In genomic region chr16:53212899-53213235, GRCh38 we compare ENCODE assay signal across 16 cellular contexts.
DNase-seq lines count a peak whose midpoint lies in the region; ATAC-seq and TF ChIP-seq lines count a peak whose summit lies in the region.
"Had no signal": no experiment of that assay in that cellular context is flagged by ENCODE, and none has a peak within 500 bp of the region (broad histone marks: within the 10 kb centered on the region; RNA-seq: fewer than 3 reads in every experiment).

No MANE protein-coding gene starts in this region.

- H3K36me3 Mint-ChIP-seq in MCF 10A (ENCODE audit: insufficient read depth, unreplicated experiment) (peaks cover 52% of the 10 kb centered on the region), mesothelial cell of epicardium (peaks cover 18% of the 10 kb centered on the region)
- no peaks in the 10 kb centered on the region for H3K36me3 Mint-ChIP-seq in central memory CD8-positive, alpha-beta T cell (ENCODE audit: insufficient read depth)
- H3K36me3 Mint-ChIP-seq in CD4-positive, alpha-beta T cell (ENCODE audit: low read depth), result no peaks in the 10 kb centered on the region

- H3K27ac ChIP-seq in mammary epithelial cell (ENCODE audit: insufficient read depth, low read depth, low read length) (no peak overlapping the region), suprapubic skin (no peak overlapping the region)
- no peak overlapping the region for H3K27ac ChIP-seq in CD4-positive, alpha-beta T cell (ENCODE audit: low read depth, low read length)
- H3K27ac ChIP-seq: Peyer's patch had no signal

- H3K27ac Mint-ChIP-seq in MCF 10A (ENCODE audit: low read depth, unreplicated experiment), result peak overlapping the region; percentile 63
- peak overlapping the region; percentile 7 for H3K27ac Mint-ChIP-seq in central memory CD8-positive, alpha-beta T cell (ENCODE audit: low read depth)
- peak overlapping the region; percentile 64 for H3K27ac Mint-ChIP-seq in mesothelial cell of epicardium
- H3K27ac Mint-ChIP-seq in CD4-positive, alpha-beta T cell, result no peak overlapping the region

- H3K79me2 ChIP-seq in mammary epithelial cell (ENCODE audit: insufficient read depth, low read length), result peaks cover 81% of the 10 kb centered on the region

- TF ChIP-seq EP300 in suprapubic skin (IDR thresholded peaks at IDR 0.05), result no peak

- H3K9ac ChIP-seq in mammary epithelial cell (ENCODE audit: insufficient read depth, low read length), result no peak overlapping the region

- H3K4me2 ChIP-seq in mammary epithelial cell (ENCODE audit: insufficient read depth, low read depth, low read length), result no peak overlapping the region

- H3K9me3 ChIP-seq in mammary epithelial cell (replicated peaks; ENCODE audit: insufficient read depth, low read length) (no peaks in the 10 kb centered on the region), suprapubic skin (no peaks in the 10 kb centered on the region)
- H3K9me3 ChIP-seq in CD4-positive, alpha-beta T cell (ENCODE audit: control insufficient read depth, low read length), result no peaks in the 10 kb centered on the region
- H3K9me3 ChIP-seq: Peyer's patch had no signal

- H3K4me1 ChIP-seq in mammary epithelial cell (ENCODE audit: insufficient read depth, low read length), result peaks cover 9% of the 10 kb centered on the region
- peaks cover 69% of the 10 kb centered on the region for H3K4me1 ChIP-seq in suprapubic skin

- POLR2A ChIA-PET in MCF 10A (lab: Yijun Ruan, JAX), result interaction anchor here (1.2 to 4.0 kb wide), 3 partner anchors 81 to 158 kb away, joined by 5 to 20 read pairs (median 6); partner anchors contain the start of gene CHD9
- POLR2A ChIA-PET in CD4-positive, alpha-beta T cell (lab: Charles Lee), result no interaction called here

- H3K4me3 Mint-ChIP-seq in MCF 10A (ENCODE audit: unreplicated experiment), result peak overlapping the region; percentile 59
- H3K4me3 Mint-ChIP-seq in central memory CD8-positive, alpha-beta T cell, result no peak overlapping the region
- peak overlapping the region; percentile 3 for H3K4me3 Mint-ChIP-seq in mesothelial cell of epicardium
- no peak overlapping the region for H3K4me3 Mint-ChIP-seq in CD4-positive, alpha-beta T cell

- no peaks in the 10 kb centered on the region for H4K20me1 ChIP-seq in mammary epithelial cell (ENCODE audit: insufficient read depth, low read length)

- H3K36me3 ChIP-seq in mammary epithelial cell (ENCODE audit: insufficient read depth, low read length) (peaks cover 5% of the 10 kb centered on the region), suprapubic skin (no peaks in the 10 kb centered on the region)

- no peak for TF ChIP-seq POLR2A in suprapubic skin (IDR thresholded peaks at IDR 0.05)

- dilution Hi-C loops in mammary epithelial cell (cut with HindIII; ENCODE audit: low sequenced_read_pairs), result no loop called here

- BruUV-seq in MCF 10A (replicated peaks; lab: Mats Ljungman, UMichigan), result no TSS peak
- BruUV-seq in mammary epithelial cell (replicated peaks; lab: Mats Ljungman, UMichigan), result no TSS peak

- no peak overlapping the region for H2AFZ ChIP-seq in mammary epithelial cell (ENCODE audit: low read depth, low read length)

- H3K4me1 Mint-ChIP-seq in MCF 10A (ENCODE audit: insufficient read depth, unreplicated experiment) (peaks cover 20% of the 10 kb centered on the region), mesothelial cell of epicardium (peaks cover 42% of the 10 kb centered on the region)
- H3K4me1 Mint-ChIP-seq in central memory CD8-positive, alpha-beta T cell, result peaks cover 27% of the 10 kb centered on the region
- H3K4me1 Mint-ChIP-seq in CD4-positive, alpha-beta T cell (ENCODE audit: low read depth), result peaks cover 29% of the 10 kb centered on the region

- H3K4me3 ChIP-seq in mammary epithelial cell (replicated peaks in 1 of 3; ENCODE audit: insufficient read depth in 1 of 3, low read depth in 2 of 3, low read length in 3 of 3) (no peak overlapping the region), suprapubic skin (peak overlapping the region; percentile 4)
- H3K4me3 ChIP-seq: Peyer's patch had no signal

- TF ChIP-seq CTCF in MCF 10A (IDR thresholded peaks at IDR 0.05; ENCODE audit: unreplicated experiment) (no peak), mammary epithelial cell (conservative IDR thresholded peaks at IDR 0.05 in 1 of 2, IDR thresholded peaks at IDR 0.05 in 1 of 2; ENCODE audit: extremely low read depth in 1 of 2, insufficient read depth in 1 of 2, low read depth in 1 of 2, low read length in 2 of 2) (no peak), mesothelial cell of epicardium (IDR thresholded peaks at IDR 0.05; ENCODE audit: unreplicated experiment) (no peak), suprapubic skin (IDR thresholded peaks at IDR 0.05) (no peak)
- TF ChIP-seq CTCF in CD4-positive, alpha-beta T cell (IDR thresholded peaks at IDR 0.05), result no peak

- ATAC-seq in central memory CD8-positive, alpha-beta T cell (replicated peaks; ENCODE audit: extremely low read depth, poor library complexity, severe bottlenecking), result no peak
- ATAC-seq in HG02678 (IDR thresholded peaks at IDR 0.05; ENCODE audit: unreplicated experiment), result no peak
- no peak for ATAC-seq in CD4-positive, alpha-beta T cell (ENCODE audit: poor library complexity)

- no peaks in the 10 kb centered on the region for H3K27me3 Mint-ChIP-seq in MCF 10A (ENCODE audit: insufficient read depth, unreplicated experiment)
- no peaks in the 10 kb centered on the region for H3K27me3 Mint-ChIP-seq in central memory CD8-positive, alpha-beta T cell
- H3K27me3 Mint-ChIP-seq in mesothelial cell of epicardium (ENCODE audit: low read depth), result no peaks in the 10 kb centered on the region
- H3K27me3 Mint-ChIP-seq in CD4-positive, alpha-beta T cell, result no peaks in the 10 kb centered on the region

- in situ Hi-C loops in mammary epithelial cell (cut with MboI; ENCODE audit: low sequenced_read_pairs in 2 of 2), result loop anchor here in 1 of 2 donors (25.0 kb wide), 1 partner anchor 151 kb away; the partner anchor contains the start of genes CHD9 and CHD9NB

- H3K9me3 Mint-ChIP-seq in MCF 10A (ENCODE audit: unreplicated experiment) (no peaks in the 10 kb centered on the region), mesothelial cell of epicardium (no peaks in the 10 kb centered on the region)
- H3K9me3 Mint-ChIP-seq in central memory CD8-positive, alpha-beta T cell, result no peaks in the 10 kb centered on the region
- H3K9me3 Mint-ChIP-seq in CD4-positive, alpha-beta T cell, result no peaks in the 10 kb centered on the region

- no peaks in the 10 kb centered on the region for H3K27me3 ChIP-seq in mammary epithelial cell (ENCODE audit: insufficient read depth, low read length)
- H3K27me3 ChIP-seq in suprapubic skin, result no peaks in the 10 kb centered on the region
- no peaks in the 10 kb centered on the region for H3K27me3 ChIP-seq in CD4-positive, alpha-beta T cell (ENCODE audit: control insufficient read depth, insufficient read depth, low read length)
- H3K27me3 ChIP-seq: Peyer's patch had no signal

- intact Hi-C loops in MCF 10A (cut with micrococcal nuclease) (no loop called here), mammary epithelial cell (cut with micrococcal nuclease) (no loop called here)
- intact Hi-C loops in CD4-positive, alpha-beta T cell (cut with DNase I, micrococcal nuclease), result no loop called here

- CTCF ChIA-PET in MCF 10A (lab: Yijun Ruan, JAX) (interaction anchor here (0.5 to 1.2 kb wide), 3 partner anchors 143 to 159 kb away, joined by 3 read pairs; partner anchors contain the start of gene CHD9), mammary epithelial cell (lab: Charles Lee; ENCODE audit: low non-redundant PET) (no interaction called here)
- CTCF ChIA-PET in CD4-positive, alpha-beta T cell (lab: Charles Lee), result interaction anchor here (1.9 kb wide), 1 partner anchor 158 kb away, joined by 5 read pairs; the partner anchor contains the start of gene CHD9

- no peak for DNase-seq in MCF 10A (ENCODE audit: unreplicated experiment)
- no peak for DNase-seq in mammary epithelial cell
- no peak for DNase-seq in central memory CD8-positive, alpha-beta T cell (ENCODE audit: low spot score in 2 of 2)
- DNase-seq in mesothelial cell of epicardium (ENCODE audit: low spot score in 2 of 2, unreplicated experiment in 2 of 2), result no peak
- DNase-seq in suprapubic skin (ENCODE audit: low spot score in 2 of 2), result no peak
- DNase-seq in CD4-positive, alpha-beta T cell, result no peak
- no peak for DNase-seq in mesenteric fat pad (ENCODE audit: low spot score)
- DNase-seq: ACHN; activated CD4-positive, alpha-beta T cell treated with anti-CD3 and anti-CD28 coated beads for 48 hours; effector CD4-positive, alpha-beta T cell; NCI-H1417; NCI-H446; occipital lobe; Peyer's patch; stimulated activated CD4-positive, alpha-beta T cell treated with anti-CD3 and anti-CD28 coated beads, Interleukin-12 subunit alpha, Interleukin-12 subunit beta, amount 100 ng/mL, for 4 hours had no signal

Comparison
In these comparisons a context has a peak if more than half of its experiments do, and no peak if none do; other contexts are left out.
1. H3K4me3 Mint-ChIP-seq: peak in MCF 10A (single experiment) and mesothelial cell of epicardium (single experiment); none in central memory CD8-positive, alpha-beta T cell (single experiment) and CD4-positive, alpha-beta T cell (single experiment).